Comparison of ENCODE assay signal across 8 cellular contexts in the genomic region with DNA sequence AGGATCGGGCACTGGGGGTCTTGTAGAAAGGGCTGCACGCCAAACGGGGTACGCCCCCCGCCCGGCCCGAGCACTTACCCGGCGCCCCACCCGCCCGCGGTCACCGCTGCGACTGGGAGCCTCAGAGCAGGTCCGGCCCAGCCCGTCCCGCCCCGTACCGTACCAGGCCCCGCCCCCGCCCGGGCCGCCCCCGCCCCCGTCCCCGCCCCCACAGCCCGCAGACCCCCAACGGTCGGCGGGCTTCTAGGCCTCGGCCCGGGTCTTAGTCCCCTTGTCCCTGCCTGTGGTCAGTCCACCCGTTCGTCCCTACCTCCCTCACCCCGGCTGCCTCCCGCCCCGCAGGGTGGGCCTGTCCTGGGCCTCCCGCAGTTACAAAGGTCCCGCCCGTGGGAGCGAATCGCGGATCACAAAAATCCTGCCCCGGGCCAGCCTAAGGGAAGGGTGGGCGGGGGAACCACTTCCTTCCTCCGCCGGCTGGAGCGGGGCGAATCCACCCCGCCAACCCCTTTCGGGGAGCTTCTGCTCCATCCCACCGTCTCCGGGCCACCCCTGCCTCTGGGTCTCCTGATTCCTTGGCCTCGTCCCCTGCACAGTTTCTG. TPM values are rescaled to one million over a fixed set of nuclear protein-coding genes. Genes with fewer than 3 reads are reported as not detected.
A peak's percentile ranks its signal among the peaks of the same experiment; 100 is the strongest.
DNase-seq lines count a peak whose midpoint lies in the region; ATAC-seq and TF ChIP-seq lines count a peak whose summit lies in the region.

A gene with protein sequence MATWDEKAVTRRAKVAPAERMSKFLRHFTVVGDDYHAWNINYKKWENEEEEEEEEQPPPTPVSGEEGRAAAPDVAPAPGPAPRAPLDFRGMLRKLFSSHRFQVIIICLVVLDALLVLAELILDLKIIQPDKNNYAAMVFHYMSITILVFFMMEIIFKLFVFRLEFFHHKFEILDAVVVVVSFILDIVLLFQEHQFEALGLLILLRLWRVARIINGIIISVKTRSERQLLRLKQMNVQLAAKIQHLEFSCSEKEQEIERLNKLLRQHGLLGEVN (minus strand): TSS at position 114 of the 599 bp plus-strand sequence. CDS start 5,870 bp downstream, outside the sequence.

- TF ChIP-seq CTCF in WERI-Rb-1 (IDR thresholded peaks at IDR 0.05; ENCODE audit: low read depth, low read length) (no peak), dorsolateral prefrontal cortex (IDR thresholded peaks at IDR 0.05 in 54 of 56, conservative IDR thresholded peaks at IDR 0.05 in 2 of 56; ENCODE audit: low read depth in 1 of 56, partially characterized antibody in 56 of 56) (no peak)

- H3K27ac Mint-ChIP-seq in memory B cell = peak within 1 kb of the TSS; percentile 94
- peak within 1 kb of the TSS; percentile 94 for H3K27ac Mint-ChIP-seq in stimulated activated effector memory CD8-positive, alpha-beta T cell treated with anti-CD3 and anti-CD28 coated beads, Interleukin-12 subunit alpha, Interleukin-12 subunit beta, amount 100 ng/mL, for 72 hours

- H3K27me3 ChIP-seq in WERI-Rb-1 (ENCODE audit: insufficient read depth, low read depth, severe bottlenecking) = no peaks in the 10 kb centered on the region
- H3K27me3 ChIP-seq in dorsolateral prefrontal cortex = peaks cover 0 to 22% (median 0%) of the 10 kb centered on the region in 45 donors

- H3K9me3 ChIP-seq in WERI-Rb-1 (ENCODE audit: severe bottlenecking) = peaks cover 3% of the 10 kb centered on the region

- peak within 1 kb of the TSS; percentile 97 for H3K4me3 Mint-ChIP-seq in memory B cell
- H3K4me3 Mint-ChIP-seq in stimulated activated effector memory CD8-positive, alpha-beta T cell treated with anti-CD3 and anti-CD28 coated beads, Interleukin-12 subunit alpha, Interleukin-12 subunit beta, amount 100 ng/mL, for 72 hours = peak within 1 kb of the TSS; percentile 92

- H3K9me3 Mint-ChIP-seq in memory B cell = no peaks in the 10 kb centered on the region
- no peaks in the 10 kb centered on the region for H3K9me3 Mint-ChIP-seq in stimulated activated effector memory CD8-positive, alpha-beta T cell treated with anti-CD3 and anti-CD28 coated beads, Interleukin-12 subunit alpha, Interleukin-12 subunit beta, amount 100 ng/mL, for 72 hours

- H3K4me3 ChIP-seq in WERI-Rb-1 (ENCODE audit: low read depth, low read length) (no peak within 1 kb of the TSS), dorsolateral prefrontal cortex (peak within 1 kb of the TSS; percentile 39 to 78 (median 64))

- no peaks in the 10 kb centered on the region for H3K36me3 ChIP-seq in WERI-Rb-1

- no peak for DNase-seq in WERI-Rb-1
- no peak for DNase-seq in dorsolateral prefrontal cortex
- peak in 1 of 2 donors; percentile 60 for DNase-seq in memory B cell (ENCODE audit: low spot score in 2 of 2)
- DNase-seq in stimulated activated effector memory CD8-positive, alpha-beta T cell treated with anti-CD3 and anti-CD28 coated beads, Interleukin-12 subunit alpha, Interleukin-12 subunit beta, amount 100 ng/mL, for 72 hours (ENCODE audit: low spot score in 2 of 2) = peak; percentile 33 to 82
- no peak for DNase-seq in NCI-H187 treated with DMSO at 0.1 percent for 48 hours (lab: John Stamatoyannopoulos, UW)
- DNase-seq in NCI-H2029 treated with DMSO at 0.1 percent for 48 hours (lab: John Stamatoyannopoulos, UW) = no peak

- no peaks in the 10 kb centered on the region for H3K27me3 Mint-ChIP-seq in memory B cell

- ATAC-seq in GM18502 (IDR thresholded peaks at IDR 0.05; ENCODE audit: poor library complexity, unreplicated experiment) (peak; percentile 39), HG03066 (IDR thresholded peaks at IDR 0.05; ENCODE audit: low read depth, unreplicated experiment) (peak; percentile 27), memory B cell (ENCODE audit: low read depth) (peak; percentile 62)
- ATAC-seq in stimulated activated effector memory CD8-positive, alpha-beta T cell treated with anti-CD3 and anti-CD28 coated beads, Interleukin-12 subunit alpha, Interleukin-12 subunit beta, amount 100 ng/mL, for 72 hours = peak; percentile 68

- peaks cover 56% of the 10 kb centered on the region for H3K4me1 Mint-ChIP-seq in memory B cell
- H3K4me1 Mint-ChIP-seq in stimulated activated effector memory CD8-positive, alpha-beta T cell treated with anti-CD3 and anti-CD28 coated beads, Interleukin-12 subunit alpha, Interleukin-12 subunit beta, amount 100 ng/mL, for 72 hours = peaks cover 34% of the 10 kb centered on the region

- intact Hi-C loops in dorsolateral prefrontal cortex (cut with DNase I) = no loop called here

- H3K27ac ChIP-seq in WERI-Rb-1 = peak within 1 kb of the TSS; percentile 34
- peak within 1 kb of the TSS in 39 of 59 donors; percentile 3 to 89 (median 58) for H3K27ac ChIP-seq in dorsolateral prefrontal cortex

- H3K36me3 Mint-ChIP-seq in memory B cell = peaks cover 38% of the 10 kb centered on the region
- no peaks in the 10 kb centered on the region for H3K36me3 Mint-ChIP-seq in stimulated activated effector memory CD8-positive, alpha-beta T cell treated with anti-CD3 and anti-CD28 coated beads, Interleukin-12 subunit alpha, Interleukin-12 subunit beta, amount 100 ng/mL, for 72 hours

RNA-seq across cellular contexts. Expression of the gene that starts here (rescaled TPM):
- total RNA-seq in dorsolateral prefrontal cortex = 10 to 100 TPM in 66 of 120 experiments, 1 to 10 TPM in 54; 3.9 to 31.3 (median 10.4) TPM

Comparison
In these comparisons a context has a peak if more than half of its experiments do, and no peak if none do; other contexts are left out.
1. DNase-seq: peak in stimulated activated effector memory CD8-positive, alpha-beta T cell treated with anti-CD3 and anti-CD28 coated beads, Interleukin-12 subunit alpha, Interleukin-12 subunit beta, amount 100 ng/mL, for 72 hours (2 of 2); none in WERI-Rb-1 (single experiment), dorsolateral prefrontal cortex (0 of 10), NCI-H187 treated with DMSO at 0.1 percent for 48 hours (single experiment) and NCI-H2029 treated with DMSO at 0.1 percent for 48 hours (single experiment).
2. Peak in every context shown above with its lines, with median percentiles within 50 percentile points of each other: ATAC-seq.